ENCODE assay signal across 12 cellular contexts in the genomic region with DNA sequence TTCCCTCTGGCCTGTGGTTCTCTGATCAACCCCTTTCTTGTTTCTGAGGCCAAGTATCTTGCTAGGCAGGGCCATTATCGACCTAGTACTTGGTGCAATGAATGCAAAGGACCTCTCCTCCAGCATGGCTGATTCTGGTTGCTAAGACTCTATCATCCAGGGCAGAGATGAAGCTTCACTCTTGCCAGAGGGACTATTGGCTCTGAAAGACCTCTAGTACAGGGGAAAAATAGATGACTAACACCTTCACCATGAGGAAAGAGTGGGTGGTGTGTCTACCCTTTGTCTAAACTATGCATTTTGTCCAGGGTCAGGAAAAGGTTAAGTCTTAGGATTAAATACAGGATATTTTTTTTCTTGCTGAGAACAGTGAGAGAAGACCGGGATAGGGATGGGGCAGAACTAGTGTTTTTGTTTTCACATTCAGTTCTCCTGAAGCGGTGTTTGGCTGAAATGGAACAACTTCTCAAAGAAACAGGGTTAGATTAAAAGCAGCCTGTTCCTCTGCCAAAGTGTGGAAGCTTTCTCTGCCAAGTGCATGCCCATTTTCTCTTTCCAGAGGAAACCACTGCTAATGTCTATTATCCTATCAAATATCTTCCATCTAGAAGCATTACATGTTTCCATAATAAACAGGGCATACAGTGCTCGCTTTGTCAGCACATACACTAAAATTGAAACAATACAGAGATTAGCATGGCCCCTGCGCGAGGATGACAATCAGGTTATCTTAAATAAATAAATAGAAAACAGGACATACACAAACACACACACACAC. TPM values are rescaled to one million over a fixed set of nuclear protein-coding genes. Genes with fewer than 3 reads are reported as not detected.
A peak's percentile ranks its signal among the peaks of the same experiment; 100 is the strongest.
DNase-seq lines count a peak whose midpoint lies in the region; ATAC-seq lines count a peak whose summit lies in the region.
"Had no signal": no experiment of that assay in that cellular context is flagged by ENCODE, and none has a peak within 500 bp of the region (broad histone marks: within the 10 kb centered on the region; RNA-seq: fewer than 3 reads in every experiment).

No MANE protein-coding gene starts in this region.

- H3K18ac ChIP-seq in mesendoderm (ENCODE audit: low read length), result no peak overlapping the region

- no peak overlapping the region for H2BK5ac ChIP-seq in mesendoderm (ENCODE audit: low read length)

- no peaks in the 10 kb centered on the region for H3K27me3 ChIP-seq in mesendoderm (ENCODE audit: insufficient read depth, low read length, poor library complexity)
- H3K27me3 ChIP-seq: tibial artery had no signal

- no peak overlapping the region for H3K4ac ChIP-seq in mesendoderm (ENCODE audit: low read depth, low read length)

- peak overlapping the region; percentile 72 for H3K27ac ChIP-seq in caudate nucleus (ENCODE audit: low read depth, low read length)
- H3K27ac ChIP-seq in mesendoderm (ENCODE audit: low read depth, low read length), result no peak overlapping the region

- peaks cover 17% of the 10 kb centered on the region for H3K4me1 ChIP-seq in mesendoderm (ENCODE audit: control insufficient read depth, low read depth, low read length)

- no peaks in the 10 kb centered on the region for H3K36me3 ChIP-seq in mesendoderm (ENCODE audit: control insufficient read depth, insufficient read depth, low read length)

- H3K56ac ChIP-seq in mesendoderm (ENCODE audit: low read length), result peak overlapping the region; percentile 5

- H2BK15ac ChIP-seq in mesendoderm (replicated peaks; ENCODE audit: low read depth), result no peak overlapping the region

- H3K79me1 ChIP-seq in mesendoderm (ENCODE audit: low read length), result no peaks in the 10 kb centered on the region

- H3K9ac ChIP-seq in mesendoderm (ENCODE audit: low read length), result no peak overlapping the region

- no peaks in the 10 kb centered on the region for H3K79me2 ChIP-seq in mesendoderm (ENCODE audit: control insufficient read depth, insufficient read depth, low read length)

- no CpG with 5 or more reads among the region's 6 CpGs for WGBS in mesendoderm (ENCODE audit: extremely low coverage, insufficient coverage, low lambda C conversion rate)

- no peak overlapping the region for H3K4me2 ChIP-seq in mesendoderm (ENCODE audit: low read length)

- H2AK5ac ChIP-seq in mesendoderm (ENCODE audit: low read length), result no peak overlapping the region

- no peak overlapping the region for H3K23ac ChIP-seq in mesendoderm (ENCODE audit: low read length)

- peak; percentile 70 for DNase-seq in AG08395 (ENCODE audit: low spot score)
- DNase-seq in LoVo (ENCODE audit: low spot score), result peak; percentile 9
- DNase-seq in caudate nucleus (lab: John Stamatoyannopoulos, UW), result peak in 1 of 61 donors; percentile 23
- DNase-seq in mesendoderm, result no peak
- no peak for DNase-seq in left lobe of liver (ENCODE audit: low spot score)
- DNase-seq: effector CD4-positive, alpha-beta T cell; T1000; tibial artery had no signal

- no peak overlapping the region for H4K5ac ChIP-seq in mesendoderm (ENCODE audit: low read length)

- no peak overlapping the region for H3K4me3 ChIP-seq in mesendoderm (ENCODE audit: low read length)
- H3K4me3 ChIP-seq: tibial artery had no signal

- no peak overlapping the region for H4K8ac ChIP-seq in mesendoderm (ENCODE audit: low read depth, low read length)

- H2BK120ac ChIP-seq in mesendoderm (ENCODE audit: low read depth, low read length), result no peak overlapping the region

- ATAC-seq in GM18873 (IDR thresholded peaks at IDR 0.05; ENCODE audit: low FRiP score, unreplicated experiment), result no peak
- ATAC-seq in GM21367 (IDR thresholded peaks at IDR 0.05; ENCODE audit: unreplicated experiment), result no peak
- ATAC-seq in HG03196 (IDR thresholded peaks at IDR 0.05; ENCODE audit: unreplicated experiment), result no peak
- no peak for ATAC-seq in left lobe of liver

RNA-seq across cellular contexts. Expression of a gene that starts 5.0 kb away (rescaled TPM):
- polyA plus RNA-seq in mesendoderm (2013, experiment 1 of 2), result 24.5 TPM
- polyA plus RNA-seq in mesendoderm (2013, experiment 2 of 2), result 24.6 TPM
- total RNA-seq in left lobe of liver, result 6.3 TPM

RNA-seq across cellular contexts. Expression of a gene that starts 23.8 kb away (rescaled TPM):
- 1.6 TPM for polyA plus RNA-seq in mesendoderm (2013, experiment 1 of 2)
- polyA plus RNA-seq in mesendoderm (2013, experiment 2 of 2), result 1.2 TPM
- total RNA-seq in left lobe of liver, result 252 TPM

RNA-seq across cellular contexts. Expression of a gene that starts 33.4 kb away (rescaled TPM):
- 3.1 TPM for polyA plus RNA-seq in mesendoderm (2013, experiment 1 of 2)
- 2.9 TPM for polyA plus RNA-seq in mesendoderm (2013, experiment 2 of 2)
- total RNA-seq in left lobe of liver, result 8.7 TPM

RNA-seq across cellular contexts. Expression of a gene that starts 51.2 kb away (rescaled TPM):
- polyA plus RNA-seq in mesendoderm (2013, experiment 1 of 2), result not detected
- not detected for polyA plus RNA-seq in mesendoderm (2013, experiment 2 of 2)
- total RNA-seq in left lobe of liver, result 0.60 TPM
- total RNA-seq: omental fat pad had no signal

Comparison
In these comparisons a context has a peak if more than half of its experiments do, and no peak if none do; other contexts are left out.
1. DNase-seq: peak in AG08395 (single experiment) and LoVo (single experiment); none in mesendoderm (single experiment) and left lobe of liver (single experiment).